In genomic region chr17:7502171-7502847, GRCh38 we compare ENCODE assay signal across 21 cellular contexts. TPM values are rescaled to one million over a fixed set of nuclear protein-coding genes. Genes with fewer than 3 reads are reported as not detected.
DNase-seq lines count a peak whose midpoint lies in the region; ATAC-seq and TF ChIP-seq lines count a peak whose summit lies in the region.
"Had no signal": no experiment of that assay in that cellular context is flagged by ENCODE, and none has a peak within 500 bp of the region (broad histone marks: within the 10 kb centered on the region; RNA-seq: fewer than 3 reads in every experiment).

No MANE protein-coding gene starts in this region.

- H3K9me3 ChIP-seq in HCT116 (ENCODE audit: control insufficient read depth in 1 of 2, insufficient read depth in 1 of 2, low read depth in 1 of 2, low read length in 2 of 2) (no peaks in the 10 kb centered on the region), mucosa of descending colon (no peaks in the 10 kb centered on the region)
- H3K9me3 ChIP-seq in naive thymus-derived CD4-positive, alpha-beta T cell (ENCODE audit: control insufficient read depth in 2 of 3, low read length in 3 of 3) = no peaks in the 10 kb centered on the region
- H3K9me3 ChIP-seq: SJCRH30 had no signal

- no peak overlapping the region for H3K4me3 Mint-ChIP-seq in activated T-cell treated with anti-CD3 and anti-CD28 coated beads, Interleukin-2, amount 50 U/mL, for 24 hours
- no peak overlapping the region for H3K4me3 Mint-ChIP-seq in activated T-cell treated with anti-CD3 and anti-CD28 coated beads, Interleukin-2, amount 50 U/mL, for 4 hours
- no peak overlapping the region for H3K4me3 Mint-ChIP-seq in central memory CD8-positive, alpha-beta T cell
- no peak overlapping the region for H3K4me3 Mint-ChIP-seq in naive thymus-derived CD4-positive, alpha-beta T cell
- H3K4me3 Mint-ChIP-seq: CD4-positive, alpha-beta memory T cell had no signal

- no peaks in the 10 kb centered on the region for H3K9me2 ChIP-seq in HCT116 (ENCODE audit: insufficient read depth)

- CTCF ChIA-PET in HCT116 (lab: Charles Lee) = interaction anchor here (0.7 to 1.9 kb wide), 3 partner anchors 9 to 147 kb away, joined by 3 to 4 read pairs (median 3); no protein-coding TSS in a partner anchor
- CTCF ChIA-PET in naive thymus-derived CD4-positive, alpha-beta T cell (lab: Charles Lee) = interaction anchor here (0.6 to 1.8 kb wide), 5 partner anchors 24 to 100 kb away, joined by 3 to 6 read pairs (median 3); no protein-coding TSS in a partner anchor

- H3K27me3 ChIP-seq in HCT116 (ENCODE audit: insufficient read depth, low read length) = no peaks in the 10 kb centered on the region
- H3K27me3 ChIP-seq in naive thymus-derived CD4-positive, alpha-beta T cell (ENCODE audit: control insufficient read depth in 2 of 2, insufficient read depth in 2 of 2, low read length in 2 of 2) = no peaks in the 10 kb centered on the region
- H3K27me3 ChIP-seq: SJCRH30 had no signal

- TF ChIP-seq RAD21 in HCT116 (IDR thresholded peaks at IDR 0.05; ENCODE audit: low read depth) = no peak

- no peak overlapping the region for H2AFZ ChIP-seq in HCT116 (ENCODE audit: low read depth, low read length, poor library complexity, severe bottlenecking)

- no peaks in the 10 kb centered on the region for H3K4me1 ChIP-seq in HCT116 (ENCODE audit: control insufficient read depth in 1 of 2, insufficient read depth in 2 of 2, low read length in 2 of 2)
- H3K4me1 ChIP-seq in mucosa of descending colon (ENCODE audit: low read depth) = peaks cover 10% of the 10 kb centered on the region
- H3K4me1 ChIP-seq in naive thymus-derived CD4-positive, alpha-beta T cell (ENCODE audit: control insufficient read depth in 2 of 2, insufficient read depth in 2 of 2, low read length in 2 of 2) = no peaks in the 10 kb centered on the region
- H3K4me1 ChIP-seq: SJCRH30 had no signal

- no peaks in the 10 kb centered on the region for H3K4me1 Mint-ChIP-seq in activated T-cell treated with anti-CD3 and anti-CD28 coated beads, Interleukin-2, amount 50 U/mL, for 24 hours (ENCODE audit: low read depth)
- no peaks in the 10 kb centered on the region for H3K4me1 Mint-ChIP-seq in activated T-cell treated with anti-CD3 and anti-CD28 coated beads, Interleukin-2, amount 50 U/mL, for 4 hours (ENCODE audit: low read depth)
- H3K4me1 Mint-ChIP-seq in central memory CD8-positive, alpha-beta T cell = peaks cover 7% of the 10 kb centered on the region
- peaks cover 0 to 3% (median 0%) of the 10 kb centered on the region in 7 donors for H3K4me1 Mint-ChIP-seq in naive thymus-derived CD4-positive, alpha-beta T cell

- peak overlapping the region; percentile 63 for H3K27ac Mint-ChIP-seq in activated T-cell treated with anti-CD3 and anti-CD28 coated beads, Interleukin-2, amount 50 U/mL, for 24 hours
- peak overlapping the region; percentile 85 for H3K27ac Mint-ChIP-seq in central memory CD8-positive, alpha-beta T cell (ENCODE audit: low read depth)
- peak overlapping the region in 2 of 9 donors; percentile 33 to 46 for H3K27ac Mint-ChIP-seq in naive thymus-derived CD4-positive, alpha-beta T cell

- no peak for DNase-seq in activated T-cell treated with anti-CD3 and anti-CD28 coated beads, Interleukin-2, amount 50 U/mL, for 24 hours
- DNase-seq in activated T-cell treated with anti-CD3 and anti-CD28 coated beads, Interleukin-2, amount 50 U/mL, for 4 hours = no peak
- no peak for DNase-seq in HCT116 (ENCODE audit: low read depth, low spot score)
- DNase-seq in central memory CD8-positive, alpha-beta T cell (ENCODE audit: low spot score in 2 of 2) = no peak
- DNase-seq in mucosa of descending colon = peak in 1 of 3 donors; percentile 27
- no peak for DNase-seq in naive thymus-derived CD4-positive, alpha-beta T cell
- no peak for DNase-seq in NK-92 (lab: John Stamatoyannopoulos, UW; ENCODE audit: unreplicated experiment)
- DNase-seq in NCI-H1694 treated with DMSO at 0.1 percent for 48 hours (lab: John Stamatoyannopoulos, UW) = no peak
- DNase-seq: 8988T; CD4-positive, alpha-beta memory T cell; GF-D8; GOT3; NCI-H1105; NCI-H187 treated with DMSO at 0.1 percent for 48 hours; NCI-H2227 treated with DMSO at 0.1 percent for 48 hours; NCI-H510A treated with DMSO at 0.1 percent for 48 hours; NCI-H774; OCI-M1; RPMI8226; SJCRH30 had no signal

- no peaks in the 10 kb centered on the region for H3K27me3 Mint-ChIP-seq in activated T-cell treated with anti-CD3 and anti-CD28 coated beads, Interleukin-2, amount 50 U/mL, for 24 hours
- H3K27me3 Mint-ChIP-seq in activated T-cell treated with anti-CD3 and anti-CD28 coated beads, Interleukin-2, amount 50 U/mL, for 4 hours (ENCODE audit: low read depth) = no peaks in the 10 kb centered on the region
- no peaks in the 10 kb centered on the region for H3K27me3 Mint-ChIP-seq in central memory CD8-positive, alpha-beta T cell
- no peaks in the 10 kb centered on the region for H3K27me3 Mint-ChIP-seq in naive thymus-derived CD4-positive, alpha-beta T cell
- H3K27me3 Mint-ChIP-seq: CD4-positive, alpha-beta memory T cell had no signal

- no TSS peak for BruUV-seq in HCT116 (replicated peaks; lab: Mats Ljungman, UMichigan)

- TF ChIP-seq CTCF in HCT116 (IDR thresholded peaks at IDR 0.05 in 2 of 3, conservative IDR thresholded peaks at IDR 0.05 in 1 of 3; ENCODE audit: borderline replicate concordance in 1 of 3, insufficient read depth in 1 of 3, low read depth in 2 of 3, low read length in 2 of 3) (no peak), mucosa of descending colon (IDR thresholded peaks at IDR 0.05) (no peak)

- intact Hi-C loops in HCT116 (cut with micrococcal nuclease) = no loop called here
- intact Hi-C loops in mucosa of descending colon (cut with DNase I, micrococcal nuclease) = no loop called here
- intact Hi-C loops in naive thymus-derived CD4-positive, alpha-beta T cell (cut with micrococcal nuclease) = no loop called here

- no peak overlapping the region for H3K27ac ChIP-seq in HCT116 (ENCODE audit: low read depth, low read length)
- H3K27ac ChIP-seq in naive thymus-derived CD4-positive, alpha-beta T cell (ENCODE audit: low read depth, low read length) = no peak overlapping the region
- H3K27ac ChIP-seq: SJCRH30 had no signal

- POLR2A ChIA-PET in HCT116 (lab: Charles Lee) = no interaction called here
- POLR2A ChIA-PET in naive thymus-derived CD4-positive, alpha-beta T cell (lab: Charles Lee) = interaction anchor here (2.2 to 3.2 kb wide), 2 partner anchors 17 to 66 kb away, joined by 8 to 19 read pairs; partner anchors contain the start of gene POLR2A

- H3K4me3 ChIP-seq in HCT116 (replicated peaks in 1 of 2; ENCODE audit: low read depth in 1 of 2, low read length in 2 of 2) = no peak overlapping the region
- H3K4me3 ChIP-seq in mucosa of descending colon = no peak overlapping the region
- no peak overlapping the region for H3K4me3 ChIP-seq in naive thymus-derived CD4-positive, alpha-beta T cell (ENCODE audit: low read length)
- H3K4me3 ChIP-seq: SJCRH30 had no signal

- H4K20me1 ChIP-seq in HCT116 (ENCODE audit: insufficient read depth) = 0 out of 2 replicates have a peak, but pooled peaks cover 3% of the 10 kb centered on the region

- no peak overlapping the region for H3K4me2 ChIP-seq in HCT116 (ENCODE audit: low read length)

- RAD21 ChIA-PET in HCT116 (lab: Charles Lee; ENCODE audit: low non-redundant PET in 1 of 2, low total read pairs in 2 of 2, uncharacterized antibody in 2 of 2, unreplicated experiment in 2 of 2) = no interaction called here

- no peak for TF ChIP-seq POLR2A in HCT116 (IDR thresholded peaks at IDR 0.05; ENCODE audit: borderline replicate concordance, extremely low read depth, insufficient read depth, insufficient read length)

- H3K36me3 ChIP-seq in HCT116 (ENCODE audit: control insufficient read depth in 1 of 2, insufficient read depth in 2 of 2, low read length in 2 of 2) (peaks cover 74 to 81% of the 10 kb centered on the region in 2 experiments), mucosa of descending colon (ENCODE audit: low read depth) (peaks cover 27% of the 10 kb centered on the region)
- H3K36me3 ChIP-seq in naive thymus-derived CD4-positive, alpha-beta T cell (ENCODE audit: control insufficient read depth in 2 of 3, insufficient read depth in 3 of 3, low read length in 3 of 3) = peaks cover 51 to 95% (median 71%) of the 10 kb centered on the region in 3 experiments

- H3K9ac ChIP-seq in HCT116 (ENCODE audit: low read length) = no peak overlapping the region

- H3K79me2 ChIP-seq in HCT116 (ENCODE audit: insufficient read depth, low read length) = peaks cover 64% of the 10 kb centered on the region; the same call in 1 of the 2 replicates

- no peaks in the 10 kb centered on the region for H3K9me3 Mint-ChIP-seq in activated T-cell treated with anti-CD3 and anti-CD28 coated beads, Interleukin-2, amount 50 U/mL, for 24 hours
- no peaks in the 10 kb centered on the region for H3K9me3 Mint-ChIP-seq in activated T-cell treated with anti-CD3 and anti-CD28 coated beads, Interleukin-2, amount 50 U/mL, for 4 hours
- no peaks in the 10 kb centered on the region for H3K9me3 Mint-ChIP-seq in central memory CD8-positive, alpha-beta T cell
- H3K9me3 Mint-ChIP-seq in naive thymus-derived CD4-positive, alpha-beta T cell = peaks cover 0 to 1% (median 0%) of the 10 kb centered on the region in 11 donors

- peaks cover 93% of the 10 kb centered on the region for H3K36me3 Mint-ChIP-seq in activated T-cell treated with anti-CD3 and anti-CD28 coated beads, Interleukin-2, amount 50 U/mL, for 24 hours (ENCODE audit: low read depth)
- peaks cover 51% of the 10 kb centered on the region for H3K36me3 Mint-ChIP-seq in activated T-cell treated with anti-CD3 and anti-CD28 coated beads, Interleukin-2, amount 50 U/mL, for 4 hours (ENCODE audit: insufficient read depth)
- peaks cover 92% of the 10 kb centered on the region for H3K36me3 Mint-ChIP-seq in central memory CD8-positive, alpha-beta T cell (ENCODE audit: insufficient read depth)
- peaks cover 18 to 57% (median 35%) of the 10 kb centered on the region in 5 donors for H3K36me3 Mint-ChIP-seq in naive thymus-derived CD4-positive, alpha-beta T cell

- ATAC-seq in activated T-cell treated with anti-CD3 and anti-CD28 coated beads, Interleukin-2, amount 50 U/mL, for 4 hours = no peak
- peak; percentile 42; the same call in 1 of the 2 replicates for ATAC-seq in HCT116
- no peak for ATAC-seq in central memory CD8-positive, alpha-beta T cell (replicated peaks; ENCODE audit: extremely low read depth, poor library complexity, severe bottlenecking)
- peak; percentile 15 for ATAC-seq in mucosa of descending colon
- no peak for ATAC-seq in naive thymus-derived CD4-positive, alpha-beta T cell

RNA-seq across cellular contexts. Expression of gene POLR2A, which starts 18.1 kb away (rescaled TPM):
- total RNA-seq in activated T-cell treated with anti-CD3 and anti-CD28 coated beads, Interleukin-2, amount 50 U/mL, for 4 hours = 100 to 1,000 TPM; 184 to 188 (median 188) TPM
- total RNA-seq in HCT116 (2021; ENCODE audit: unreplicated experiment) (205 TPM), mucosa of descending colon (100 to 1,000 TPM; 101 to 124 (median 118) TPM)
- polyA plus RNA-seq in HCT116 (2012) = 162 and 167 TPM in 2 replicates
- 100 to 1,000 TPM; 165 to 501 (median 225) TPM for total RNA-seq in naive thymus-derived CD4-positive, alpha-beta T cell
- 10 to 100 TPM; 43.6 to 82.4 TPM for polyA plus RNA-seq in naive thymus-derived CD4-positive, alpha-beta T cell

RNA-seq across cellular contexts. Expression of gene SLC35G6, which starts 21.1 kb away (rescaled TPM):
- not detected for total RNA-seq in activated T-cell treated with anti-CD3 and anti-CD28 coated beads, Interleukin-2, amount 50 U/mL, for 4 hours
- total RNA-seq in HCT116 (2021; ENCODE audit: unreplicated experiment) (not detected), mucosa of descending colon (not detected)
- 0.12 and 0.22 TPM in 2 replicates for polyA plus RNA-seq in HCT116 (2012)
- total RNA-seq in naive thymus-derived CD4-positive, alpha-beta T cell = under 1 TPM in 1 of 5 experiments, not detected in 4; 0.16 TPM
- not detected for polyA plus RNA-seq in naive thymus-derived CD4-positive, alpha-beta T cell
- total RNA-seq: CD4-positive, alpha-beta memory T cell; SJCRH30 had no signal
- polyA plus RNA-seq: BJ; CD4-positive, alpha-beta memory T cell had no signal

RNA-seq across cellular contexts. Expression of gene ZBTB4, which starts 22.9 kb away (rescaled TPM):
- 10 to 100 TPM; 16.0 to 18.0 (median 17.5) TPM for total RNA-seq in activated T-cell treated with anti-CD3 and anti-CD28 coated beads, Interleukin-2, amount 50 U/mL, for 4 hours
- 17.1 TPM for total RNA-seq in HCT116 (2021; ENCODE audit: unreplicated experiment)
- 13.0 and 15.0 TPM in 2 replicates for polyA plus RNA-seq in HCT116 (2012)
- 10 to 100 TPM; 16.6 to 93.9 (median 18.5) TPM for total RNA-seq in mucosa of descending colon
- 10 to 100 TPM; 30.3 to 89.2 (median 64.1) TPM for total RNA-seq in naive thymus-derived CD4-positive, alpha-beta T cell
- polyA plus RNA-seq in naive thymus-derived CD4-positive, alpha-beta T cell = 10 to 100 TPM; 15.3 to 25.5 TPM

RNA-seq across cellular contexts. Expression of gene TNFSF12, which starts 46.5 kb away (rescaled TPM):
- 1 to 10 TPM; 4.6 to 6.5 (median 6.1) TPM for total RNA-seq in activated T-cell treated with anti-CD3 and anti-CD28 coated beads, Interleukin-2, amount 50 U/mL, for 4 hours
- total RNA-seq in HCT116 (2021; ENCODE audit: unreplicated experiment) (12.3 TPM), mucosa of descending colon (10 to 100 TPM; 11.6 to 69.4 (median 15.8) TPM)
- polyA plus RNA-seq in HCT116 (2012) = 17.1 and 20.8 TPM in 2 replicates
- total RNA-seq in naive thymus-derived CD4-positive, alpha-beta T cell = 10 to 100 TPM; 27.3 to 82.4 (median 36.9) TPM
- 10 to 100 TPM; 25.4 to 36.1 TPM for polyA plus RNA-seq in naive thymus-derived CD4-positive, alpha-beta T cell
- total RNA-seq: SJCRH30 had no signal

RNA-seq across cellular contexts. Expression of gene TNFSF13, which starts 56.2 kb away (rescaled TPM):
- 1 to 10 TPM in 2 of 3 donors, under 1 TPM in 1; 0.98 to 1.4 (median 1.3) TPM for total RNA-seq in activated T-cell treated with anti-CD3 and anti-CD28 coated beads, Interleukin-2, amount 50 U/mL, for 4 hours
- 0.71 TPM for total RNA-seq in HCT116 (2021; ENCODE audit: unreplicated experiment)
- 1.1 and 1.3 TPM in 2 replicates for polyA plus RNA-seq in HCT116 (2012)
- total RNA-seq in mucosa of descending colon = 10 to 100 TPM; 41.0 to 74.6 (median 73.3) TPM
- 10 to 100 TPM in 1 of 5 experiments, 1 to 10 TPM in 4; 2.0 to 45.6 (median 4.4) TPM for total RNA-seq in naive thymus-derived CD4-positive, alpha-beta T cell
- 1 to 10 TPM; 1.1 to 1.5 TPM for polyA plus RNA-seq in naive thymus-derived CD4-positive, alpha-beta T cell

Comparison
In these comparisons a context has a peak if more than half of its experiments do, and no peak if none do; other contexts are left out.
1. ATAC-seq: peak in HCT116 (single experiment) and mucosa of descending colon (single experiment); none in activated T-cell treated with anti-CD3 and anti-CD28 coated beads, Interleukin-2, amount 50 U/mL, for 4 hours (0 of 2), central memory CD8-positive, alpha-beta T cell (single experiment) and naive thymus-derived CD4-positive, alpha-beta T cell (single experiment).